In the genomic region with DNA sequence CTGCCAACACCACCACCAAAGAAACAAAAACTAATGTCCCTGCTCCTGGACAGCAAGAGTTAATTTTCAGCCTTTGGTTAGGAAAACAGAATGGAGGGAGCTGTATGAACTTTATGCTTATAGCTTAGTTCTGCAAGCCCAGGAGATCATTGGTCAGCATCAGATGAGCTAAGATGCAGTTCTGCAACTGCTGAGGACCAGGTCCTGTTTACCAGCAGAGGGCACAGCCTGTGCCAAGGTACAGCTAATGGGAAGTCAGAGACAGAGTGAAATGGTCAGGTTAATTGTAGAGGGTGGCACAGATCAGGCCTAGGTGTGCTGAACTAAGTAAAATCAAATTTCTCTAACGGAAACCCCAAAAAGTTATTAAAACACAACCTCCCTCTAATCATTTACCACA, we compare ENCODE assay signal across 8 cellular contexts.
DNase-seq lines count a peak whose midpoint lies in the region; ATAC-seq and TF ChIP-seq lines count a peak whose summit lies in the region.

No MANE protein-coding gene starts in this region.

- in situ Hi-C loops in gastrocnemius medialis (cut with MboI; ENCODE audit: low sequenced_read_pairs in 4 of 4), result loop anchor here in 3 of 4 donors (10.0 to 25.0 kb wide), 2 partner anchors 200 to 202 kb away; no protein-coding TSS in a partner anchor

- no peaks in the 10 kb centered on the region for H3K27me3 ChIP-seq in gastrocnemius medialis

- H3K36me3 ChIP-seq in gastrocnemius medialis, result no peaks in the 10 kb centered on the region

- peaks cover 10 to 20% of the 10 kb centered on the region in 2 donors for H3K4me1 ChIP-seq in gastrocnemius medialis

- H3K9me3 ChIP-seq in gastrocnemius medialis, result no peaks in the 10 kb centered on the region

- peak overlapping the region in 2 of 4 donors; percentile 39 to 44 for H3K27ac ChIP-seq in gastrocnemius medialis

- no peak overlapping the region for H3K4me3 ChIP-seq in epithelial cell of esophagus (ENCODE audit: low read length)
- no peak overlapping the region for H3K4me3 ChIP-seq in gastrocnemius medialis

- peak in 2 of 3 experiments; percentile 20 to 40 for DNase-seq in NCI-H1417 (lab: John Stamatoyannopoulos, UW)
- DNase-seq in NCI-H1417 treated with DMSO at 0.1 percent for 48 hours (lab: John Stamatoyannopoulos, UW), result no peak
- DNase-seq in LHCN-M2 (ENCODE audit: low read depth), result peak; percentile 49
- peak; percentile 53 for DNase-seq in epithelial cell of esophagus (ENCODE audit: low read depth)
- peak in 1 of 2 donors; percentile 46 for DNase-seq in gastrocnemius medialis
- DNase-seq in central memory CD4-positive, alpha-beta T cell, result no peak
- DNase-seq in T-helper 9 cell, result no peak

- TF ChIP-seq POLR2A in gastrocnemius medialis (IDR thresholded peaks at IDR 0.05), result no peak

- intact Hi-C loops in gastrocnemius medialis (cut with DNase I; ENCODE audit: low total_unique reads), result loop anchor here (1.0 to 2.0 kb wide), 2 partner anchors 26 to 202 kb away; no protein-coding TSS in a partner anchor

- peak; percentile 69 for TF ChIP-seq CTCF in epithelial cell of esophagus (IDR thresholded peaks at IDR 0.05; ENCODE audit: insufficient read depth, low read depth, low read length, missing control alignments)
- TF ChIP-seq CTCF in gastrocnemius medialis (IDR thresholded peaks at IDR 0.05 in 4 of 5, conservative IDR thresholded peaks at IDR 0.05 in 1 of 5), result peak; percentile 2 to 47 (median 33)

- peak; percentile 80 to 89 for ATAC-seq in gastrocnemius medialis
- ATAC-seq in HG03045 (IDR thresholded peaks at IDR 0.05; ENCODE audit: unreplicated experiment), result no peak

Comparison
In these comparisons a context has a peak if more than half of its experiments do, and no peak if none do; other contexts are left out.
1. DNase-seq: peak in NCI-H1417 (2 of 3), LHCN-M2 (single experiment) and epithelial cell of esophagus (single experiment); none in NCI-H1417 treated with DMSO at 0.1 percent for 48 hours (single experiment), central memory CD4-positive, alpha-beta T cell (single experiment) and T-helper 9 cell (single experiment).